Comparison of ENCODE assay signal across 19 cellular contexts in the genomic region with DNA sequence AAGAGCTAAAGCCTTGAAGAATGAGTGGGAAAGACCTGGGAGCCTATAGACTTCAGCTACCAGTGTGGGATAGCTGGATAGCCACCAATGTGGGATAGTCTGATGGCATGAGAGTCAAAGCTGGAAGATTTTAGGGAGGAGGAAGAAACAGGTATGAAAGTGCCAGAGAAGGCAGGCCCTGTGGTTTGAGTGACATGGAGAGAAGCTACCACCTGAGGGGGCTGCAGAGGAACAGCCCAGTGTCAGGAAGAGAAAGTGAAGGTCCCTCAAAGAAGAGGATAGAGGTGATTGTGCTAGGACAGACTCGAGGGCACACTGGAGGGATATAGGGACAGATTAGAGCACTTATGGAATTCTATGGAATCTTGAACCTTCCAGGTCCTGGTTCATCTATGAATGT. TPM values are rescaled to one million over a fixed set of nuclear protein-coding genes. Genes with fewer than 3 reads are reported as not detected.
DNase-seq lines count a peak whose midpoint lies in the region; ATAC-seq, FAIRE-seq and TF ChIP-seq lines count a peak whose summit lies in the region.
"Had no signal": no experiment of that assay in that cellular context is flagged by ENCODE, and none has a peak within 500 bp of the region (broad histone marks: within the 10 kb centered on the region; RNA-seq: fewer than 3 reads in every experiment).

No MANE protein-coding gene starts in this region.

- RAD21 ChIA-PET in HCT116 (lab: Charles Lee; ENCODE audit: low non-redundant PET in 1 of 2, low total read pairs in 2 of 2, uncharacterized antibody in 2 of 2, unreplicated experiment in 2 of 2) = no interaction called here
- RAD21 ChIA-PET in GM12878 (lab: Charles Lee; ENCODE audit: unreplicated experiment) = no interaction called here

- H2BK5ac ChIP-seq in mesenchymal stem cell (ENCODE audit: low read depth, low read length, poor library complexity, severe bottlenecking) = no peak overlapping the region

- no peaks in the 10 kb centered on the region for H3K9me2 ChIP-seq in HCT116 (ENCODE audit: insufficient read depth)
- H3K9me2 ChIP-seq: SK-N-SH had no signal

- H3K9ac ChIP-seq in HCT116 (ENCODE audit: low read length) = no peak overlapping the region
- H3K9ac ChIP-seq in GM12878 (ENCODE audit: control insufficient read depth, insufficient read depth, low read length) = no peak overlapping the region
- H3K9ac ChIP-seq in mesenchymal stem cell (ENCODE audit: low read length) = no peak overlapping the region
- H3K9ac ChIP-seq: SK-N-SH had no signal

- H3K4me2 ChIP-seq in HCT116 (ENCODE audit: low read length) (no peak overlapping the region), GM12878 (ENCODE audit: control insufficient read depth, insufficient read depth) (no peak overlapping the region), mesenchymal stem cell (ENCODE audit: low read length, poor library complexity, severe bottlenecking) (no peak overlapping the region)
- H3K4me2 ChIP-seq: SK-N-SH had no signal

- no peak overlapping the region for H3K23ac ChIP-seq in mesenchymal stem cell (ENCODE audit: low read length in 2 of 2)

- TF ChIP-seq EP300 in GM12878 (IDR thresholded peaks at IDR 0.05; ENCODE audit: borderline replicate concordance in 1 of 2, control insufficient read depth in 1 of 2, low read depth in 2 of 2, low read length in 2 of 2) = no peak

- SMC1A ChIA-PET in GM12878 (lab: Charles Lee; ENCODE audit: uncharacterized antibody, unreplicated experiment) = no interaction called here

- H3K27me3 Mint-ChIP-seq in activated CD4-positive, alpha-beta memory T cell treated with anti-CD3 and anti-CD28 coated beads for 36 hours = peaks cover 23% of the 10 kb centered on the region
- peaks cover 38% of the 10 kb centered on the region for H3K27me3 Mint-ChIP-seq in mesothelial cell of epicardium (ENCODE audit: low read depth)

- no peak overlapping the region for H3K18ac ChIP-seq in mesenchymal stem cell (ENCODE audit: low read depth in 1 of 2, low read length in 2 of 2)

- H3K4me1 ChIP-seq in HCT116 (ENCODE audit: control insufficient read depth in 1 of 2, insufficient read depth in 2 of 2, low read length in 2 of 2) (no peaks in the 10 kb centered on the region), GM12878 (ENCODE audit: control insufficient read depth, insufficient read depth, low read length) (no peaks in the 10 kb centered on the region), mesenchymal stem cell (ENCODE audit: control insufficient read depth, insufficient read depth, low read depth, low read length) (no peaks in the 10 kb centered on the region)

- H3K27ac ChIP-seq in HCT116 (ENCODE audit: low read depth, low read length) (no peak overlapping the region), GM12878 (ENCODE audit: control insufficient read depth, insufficient read depth) (no peak overlapping the region), mesenchymal stem cell (ENCODE audit: low read length, poor library complexity, severe bottlenecking) (no peak overlapping the region)

- H3K4me3 ChIP-seq in HCT116 (replicated peaks in 1 of 2; ENCODE audit: low read depth in 1 of 2, low read length in 2 of 2) = no peak overlapping the region
- no peak overlapping the region for H3K4me3 ChIP-seq in GM12878
- H3K4me3 ChIP-seq in mesenchymal stem cell (ENCODE audit: insufficient read depth in 1 of 2, low read depth in 1 of 2, low read length in 2 of 2) = no peak overlapping the region

- FAIRE-seq in GM12878 (lab: Jason Lieb, UNC) = no peak
- FAIRE-seq: GM18507 had no signal

- BruUV-seq in HCT116 (replicated peaks; lab: Mats Ljungman, UMichigan) (no TSS peak), GM12878 (replicated peaks; lab: Mats Ljungman, UMichigan) (no TSS peak)

- H3K4me3 Mint-ChIP-seq in activated CD4-positive, alpha-beta memory T cell treated with anti-CD3 and anti-CD28 coated beads for 36 hours = no peak overlapping the region
- H3K4me3 Mint-ChIP-seq in mesothelial cell of epicardium = no peak overlapping the region
- H3K4me3 Mint-ChIP-seq: CD4-positive, alpha-beta memory T cell; HFFc6 had no signal

- peak overlapping the region; percentile 39 for H4K91ac ChIP-seq in mesenchymal stem cell (ENCODE audit: low read length)

- H2AFZ ChIP-seq in HCT116 (ENCODE audit: low read depth, low read length, poor library complexity, severe bottlenecking) (no peak overlapping the region), GM12878 (ENCODE audit: control insufficient read depth, low read depth, low read length) (no peak overlapping the region), mesenchymal stem cell (ENCODE audit: low read depth, low read length) (no peak overlapping the region)

- no peak overlapping the region for H3K14ac ChIP-seq in mesenchymal stem cell (ENCODE audit: low read length in 2 of 2)

- DNase-seq in ELF-1 (ENCODE audit: low read depth, low spot score) = peak; percentile 24
- DNase-seq in HCT116 (ENCODE audit: low read depth, low spot score) = no peak
- no peak for DNase-seq in GM12878 (ENCODE audit: low read depth, low spot score)
- DNase-seq in mesenchymal stem cell = no peak
- no peak for DNase-seq in activated CD8-positive, alpha-beta memory T cell treated with anti-CD3 and anti-CD28 coated beads for 24 hours
- no peak for DNase-seq in activated CD4-positive, alpha-beta memory T cell treated with anti-CD3 and anti-CD28 coated beads for 36 hours
- no peak for DNase-seq in mesothelial cell of epicardium (ENCODE audit: low spot score in 2 of 2, unreplicated experiment in 2 of 2)
- DNase-seq: ACHN; CD4-positive, alpha-beta memory T cell; HFFc6; NCI-H1048; NCI-H2107; NCI-H226; NCI-H526 treated with DMSO at 0.1 percent for 48 hours; Right ventricle myocardium superior; SK-N-SH had no signal

- no peaks in the 10 kb centered on the region for H3K79me1 ChIP-seq in mesenchymal stem cell (replicated peaks; ENCODE audit: low read length, poor library complexity, severe bottlenecking)

- intact Hi-C loops in HCT116 (cut with micrococcal nuclease) = no loop called here
- intact Hi-C loops in GM12878 (cut with micrococcal nuclease; ENCODE audit: unreplicated experiment) = no loop called here
- intact Hi-C loops in activated CD4-positive, alpha-beta memory T cell treated with anti-CD3 and anti-CD28 coated beads for 36 hours (cut with micrococcal nuclease) = no loop called here

- no peak overlapping the region for H3K4ac ChIP-seq in mesenchymal stem cell (ENCODE audit: low read depth in 1 of 2, low read length in 2 of 2)

- H3K36me3 Mint-ChIP-seq in activated CD4-positive, alpha-beta memory T cell treated with anti-CD3 and anti-CD28 coated beads for 36 hours = no peaks in the 10 kb centered on the region
- no peaks in the 10 kb centered on the region for H3K36me3 Mint-ChIP-seq in mesothelial cell of epicardium
- H3K36me3 Mint-ChIP-seq: CD4-positive, alpha-beta memory T cell had no signal

- no peak overlapping the region for H2BK15ac ChIP-seq in mesenchymal stem cell (ENCODE audit: low read depth, poor library complexity, severe bottlenecking)

- TF ChIP-seq CTCF in HCT116 (IDR thresholded peaks at IDR 0.05 in 2 of 3, conservative IDR thresholded peaks at IDR 0.05 in 1 of 3; ENCODE audit: borderline replicate concordance in 1 of 3, insufficient read depth in 1 of 3, low read depth in 2 of 3, low read length in 2 of 3) (peak in 1 of 3 experiments; percentile 29; a peak in 1 of 6 replicates), GM12878 (IDR thresholded peaks at IDR 0.05 in 2 of 3, conservative IDR thresholded peaks at IDR 0.05 in 1 of 3; ENCODE audit: control insufficient read depth in 2 of 3, extremely low read depth in 1 of 3, insufficient read depth in 1 of 3, low read depth in 3 of 3, low read length in 3 of 3) (0 out of 6 replicates have a peak, but pooled peaks of 1 of the 3 experiments have one; percentile 1), mesothelial cell of epicardium (IDR thresholded peaks at IDR 0.05; ENCODE audit: unreplicated experiment) (no peak)

- H3K9me3 ChIP-seq in HCT116 (ENCODE audit: control insufficient read depth in 1 of 2, insufficient read depth in 1 of 2, low read depth in 1 of 2, low read length in 2 of 2) = no peaks in the 10 kb centered on the region
- no peaks in the 10 kb centered on the region for H3K9me3 ChIP-seq in GM12878 (replicated peaks; ENCODE audit: control insufficient read depth, insufficient read depth, low read length)
- H3K9me3 ChIP-seq in mesenchymal stem cell (ENCODE audit: control insufficient read depth, low read length) = peaks cover 9% of the 10 kb centered on the region
- H3K9me3 ChIP-seq: SK-N-SH had no signal

- CTCF ChIA-PET in HCT116 (lab: Charles Lee) (no interaction called here), GM12878 (lab: Yijun Ruan, JAX) (interaction anchor here (1.3 kb wide), 1 partner anchor 124 kb away, joined by 3 read pairs; no protein-coding TSS in a partner anchor)
- CTCF ChIA-PET in activated CD4-positive, alpha-beta memory T cell treated with anti-CD3 and anti-CD28 coated beads for 36 hours (lab: Charles Lee) = no interaction called here

- TF ChIP-seq POLR2A in HCT116 (IDR thresholded peaks at IDR 0.05; ENCODE audit: borderline replicate concordance, extremely low read depth, insufficient read depth, insufficient read length) (no peak), GM12878 (IDR thresholded peaks at IDR 0.05; ENCODE audit: low read depth, low read length) (no peak)

- H3K79me2 ChIP-seq in HCT116 (ENCODE audit: insufficient read depth, low read length) = no peaks in the 10 kb centered on the region
- H3K79me2 ChIP-seq in GM12878 (ENCODE audit: control insufficient read depth, insufficient read depth, low read length) = no peaks in the 10 kb centered on the region

- in situ Hi-C loops in GM12878 (cut with MboI) = no loop called here

- H2BK120ac ChIP-seq in mesenchymal stem cell (ENCODE audit: low read depth, low read length) = no peak overlapping the region

- POLR2A ChIA-PET in HCT116 (lab: Charles Lee) = no interaction called here
- POLR2A ChIA-PET in GM12878 (lab: Charles Lee) = no interaction called here
- POLR2A ChIA-PET in activated CD4-positive, alpha-beta memory T cell treated with anti-CD3 and anti-CD28 coated beads for 36 hours (lab: Charles Lee) = no interaction called here

- ATAC-seq in HCT116 (peak; percentile 58), GM12878 (no peak)
- ATAC-seq: Panc1 had no signal

- H4K8ac ChIP-seq in mesenchymal stem cell (ENCODE audit: low read length) = no peak overlapping the region

- no peak overlapping the region for H2AK5ac ChIP-seq in mesenchymal stem cell (ENCODE audit: low read length, severe bottlenecking)

- no peaks in the 10 kb centered on the region for H3K9me3 Mint-ChIP-seq in activated CD4-positive, alpha-beta memory T cell treated with anti-CD3 and anti-CD28 coated beads for 36 hours
- H3K9me3 Mint-ChIP-seq in mesothelial cell of epicardium = no peaks in the 10 kb centered on the region
- H3K9me3 Mint-ChIP-seq: HFFc6 had no signal

- no peak for TF ChIP-seq RAD21 in HCT116 (IDR thresholded peaks at IDR 0.05; ENCODE audit: low read depth)
- TF ChIP-seq RAD21 in GM12878 (IDR thresholded peaks at IDR 0.05; ENCODE audit: insufficient read depth, low read depth, low read length) = no peak

- H3K27me3 ChIP-seq in HCT116 (ENCODE audit: insufficient read depth, low read length) = peaks cover 12% of the 10 kb centered on the region; the same call in 1 of the 2 replicates
- H3K27me3 ChIP-seq in GM12878 (replicated peaks in 1 of 2; ENCODE audit: control insufficient read depth in 2 of 2, insufficient read depth in 2 of 2, low read length in 1 of 2) = no peaks in the 10 kb centered on the region; a peak in 1 of 4 replicates
- peaks cover 55 to 85% of the 10 kb centered on the region in 2 experiments for H3K27me3 ChIP-seq in mesenchymal stem cell (ENCODE audit: control insufficient read depth in 1 of 2, insufficient read depth in 1 of 2, low read length in 2 of 2)

- no peaks in the 10 kb centered on the region for H4K20me1 ChIP-seq in HCT116 (ENCODE audit: insufficient read depth)
- no peaks in the 10 kb centered on the region for H4K20me1 ChIP-seq in GM12878 (ENCODE audit: control insufficient read depth, insufficient read depth)

- WGBS in GM12878 (ENCODE audit: insufficient coverage, insufficient replicate concordance, low lambda C conversion rate, missing lambda C conversion rate) = 0% methylated on average over 1 of the region's 1 CpG
- WGBS in mesenchymal stem cell = no CpG with 5 or more reads among the region's 1 CpG

- no peaks in the 10 kb centered on the region for H3K4me1 Mint-ChIP-seq in activated CD4-positive, alpha-beta memory T cell treated with anti-CD3 and anti-CD28 coated beads for 36 hours (ENCODE audit: low read depth)
- H3K4me1 Mint-ChIP-seq in mesothelial cell of epicardium = no peaks in the 10 kb centered on the region
- H3K4me1 Mint-ChIP-seq: CD4-positive, alpha-beta memory T cell had no signal

- H2BK12ac ChIP-seq in mesenchymal stem cell (ENCODE audit: low read length in 2 of 2) = no peak overlapping the region

- no peak overlapping the region for H3K27ac Mint-ChIP-seq in activated CD4-positive, alpha-beta memory T cell treated with anti-CD3 and anti-CD28 coated beads for 36 hours
- no peak overlapping the region for H3K27ac Mint-ChIP-seq in mesothelial cell of epicardium
- H3K27ac Mint-ChIP-seq: CD4-positive, alpha-beta memory T cell; HFFc6 had no signal

- no peaks in the 10 kb centered on the region for H3K36me3 ChIP-seq in HCT116 (ENCODE audit: control insufficient read depth in 1 of 2, insufficient read depth in 2 of 2, low read length in 2 of 2)
- H3K36me3 ChIP-seq in GM12878 (ENCODE audit: control insufficient read depth in 2 of 2, insufficient read depth in 2 of 2, low read length in 1 of 2) = no peaks in the 10 kb centered on the region
- H3K36me3 ChIP-seq in mesenchymal stem cell (ENCODE audit: control insufficient read depth in 1 of 2, insufficient read depth in 2 of 2, low read depth in 1 of 2, low read length in 2 of 2) = no peaks in the 10 kb centered on the region

RNA-seq across cellular contexts. Expression of a gene that starts 23.1 kb away (rescaled TPM):
- total RNA-seq in HCT116 (2021; ENCODE audit: unreplicated experiment) (5.3 TPM), GM12878 (2014; rRNA removed) (0.05 and 0.06 TPM in 2 replicates), GM12878 (2014; rRNA removed; fragmentation: Illumina TruSeq; extraction: Trizol) (0.22 and 0.32 TPM in 2 replicates), GM12878 (2021) (0.26 and 0.53 TPM in 2 replicates), mesothelial cell of epicardium (not detected in 3 replicates)
- polyA plus RNA-seq in HCT116 (2012) = 2.6 and 2.8 TPM in 2 replicates
- total RNA-seq in GM12878 (2013; cell fraction: nucleolus; rRNA removed) = not detected in 2 replicates
- polyA plus RNA-seq in GM12878 (2011; ENCODE audit: low read depth) = 0.25 TPM
- polyA plus RNA-seq in GM12878 (2011; rRNA removed) (0.08 TPM in 1 of 2 replicates, not detected in the other), GM12878 (2014; fragmentation: Illumina TruSeq; extraction: Trizol) (0.15 TPM in 1 of 2 replicates, not detected in the other), GM12878 (2014; fragmentation: Nextera tagmentation; extraction: Ambion mirVana) (under 1 TPM in 1 of 2 experiments, not detected in 1; 0.10 TPM), GM12878 (2014; rRNA removed) (0.09 and 0.62 TPM in 2 replicates), GM12878 (2016; fragmentation: Nextera tagmentation; extraction: Ambion mirVana) (not detected)
- not detected in 2 replicates for polyA plus RNA-seq in GM12878 (2011; cell fraction: cytosol; rRNA removed)
- not detected in 2 replicates for polyA plus RNA-seq in GM12878 (2011; cell fraction: nucleus; rRNA removed)
- polyA plus RNA-seq in GM12878 (2012) = 0.25 and 0.38 TPM in 2 replicates
- polyA minus RNA-seq in GM12878 (2011; rRNA and poly(A)+ RNA removed) = not detected in 2 replicates
- not detected in 2 replicates for polyA minus RNA-seq in GM12878 (2011; cell fraction: cytosol; rRNA and poly(A)+ RNA removed)
- 0.38 TPM in 1 of 2 replicates, not detected in the other for polyA minus RNA-seq in GM12878 (2011; cell fraction: nucleus; rRNA and poly(A)+ RNA removed)
- not detected for polyA plus RNA-seq in mesenchymal stem cell (2013, experiment 1 of 2)
- not detected for polyA plus RNA-seq in mesenchymal stem cell (2013, experiment 2 of 2)
- total RNA-seq in activated CD4-positive, alpha-beta memory T cell treated with anti-CD3 and anti-CD28 coated beads for 36 hours = not detected
- total RNA-seq: CD4-positive, alpha-beta memory T cell; Right ventricle myocardium superior; T-helper 1 cell treated with Interleukin-12 subunit alpha and Interleukin-12 subunit beta and Interleukin-4 antibody, amounts not matched to agents 30 ng/mL and 1 ng/mL, for 36 hours had no signal
- polyA plus RNA-seq: SK-N-SH had no signal
